ENCODE assay signal across 13 cellular contexts in genomic region chr6:38508894-38509293, GRCh38.
A peak's percentile ranks its signal among the peaks of the same experiment; 100 is the strongest.
DNase-seq lines count a peak whose midpoint lies in the region; ATAC-seq lines count a peak whose summit lies in the region.
"Had no signal": no experiment of that assay in that cellular context is flagged by ENCODE, and none has a peak within 500 bp of the region (broad histone marks: within the 10 kb centered on the region; RNA-seq: fewer than 3 reads in every experiment).

No MANE protein-coding gene starts in this region.

- DNase-seq in HCEC 1CT (peak; percentile 60), NCI-H748 (lab: John Stamatoyannopoulos, UW; ENCODE audit: unreplicated experiment) (peak; percentile 49), fibroblast of gingiva (ENCODE audit: low read depth) (peak; percentile 49), KG1 (lab: John Stamatoyannopoulos, UW) (no peak)
- no peak for DNase-seq in stimulated activated CD4-positive, alpha-beta T cell treated with anti-CD3 and anti-CD28 coated beads, Interleukin-1b, Interleukin-23, amount 100 ng/mL, for 48 hours
- DNase-seq: activated T-cell treated with anti-CD3 and anti-CD28 coated beads, Interleukin-2, amount 50 U/mL, for 24 hours; CD4-positive, CD25-positive, alpha-beta regulatory T cell; colonic mucosa; NCI-H446; testis had no signal

- no peaks in the 10 kb centered on the region for H3K36me3 ChIP-seq in ACC112 (ENCODE audit: insufficient read depth, low read length)
- H3K36me3 ChIP-seq: colonic mucosa had no signal

- H2AFZ ChIP-seq in ACC112 (ENCODE audit: low read length, unreplicated experiment), result no peak overlapping the region

- ATAC-seq in GM21447 (IDR thresholded peaks at IDR 0.05; ENCODE audit: unreplicated experiment) (no peak), GM21717 (IDR thresholded peaks at IDR 0.05; ENCODE audit: unreplicated experiment) (no peak)

- peak overlapping the region; percentile 84 for H3K27ac ChIP-seq in ACC112 (ENCODE audit: low read depth, low read length)
- H3K27ac ChIP-seq: colonic mucosa, testis had no signal

- no peaks in the 10 kb centered on the region for H3K27me3 ChIP-seq in ACC112 (ENCODE audit: insufficient read depth, low read length)
- H3K27me3 ChIP-seq: colonic mucosa, testis had no signal

- H3K79me2 ChIP-seq in ACC112 (ENCODE audit: control insufficient read depth, insufficient read depth, low read length, unreplicated experiment), result no peaks in the 10 kb centered on the region

- H3K4me3 ChIP-seq in ACC112 (ENCODE audit: low read depth, low read length), result no peak overlapping the region
- H3K4me3 ChIP-seq: colonic mucosa, testis had no signal

- H3K4me1 ChIP-seq in ACC112 (ENCODE audit: control insufficient read depth, insufficient read depth, low read length, unreplicated experiment), result peaks cover 28% of the 10 kb centered on the region
- H3K4me1 ChIP-seq: colonic mucosa had no signal

Comparison
In these comparisons a context has a peak if more than half of its experiments do, and no peak if none do; other contexts are left out.
1. DNase-seq: peak in HCEC 1CT (single experiment), NCI-H748 (single experiment) and fibroblast of gingiva (single experiment); none in stimulated activated CD4-positive, alpha-beta T cell treated with anti-CD3 and anti-CD28 coated beads, Interleukin-1b, Interleukin-23, amount 100 ng/mL, for 48 hours (single experiment) and KG1 (single experiment).